Comparison of ENCODE assay signal across 15 cellular contexts in the genomic region with DNA sequence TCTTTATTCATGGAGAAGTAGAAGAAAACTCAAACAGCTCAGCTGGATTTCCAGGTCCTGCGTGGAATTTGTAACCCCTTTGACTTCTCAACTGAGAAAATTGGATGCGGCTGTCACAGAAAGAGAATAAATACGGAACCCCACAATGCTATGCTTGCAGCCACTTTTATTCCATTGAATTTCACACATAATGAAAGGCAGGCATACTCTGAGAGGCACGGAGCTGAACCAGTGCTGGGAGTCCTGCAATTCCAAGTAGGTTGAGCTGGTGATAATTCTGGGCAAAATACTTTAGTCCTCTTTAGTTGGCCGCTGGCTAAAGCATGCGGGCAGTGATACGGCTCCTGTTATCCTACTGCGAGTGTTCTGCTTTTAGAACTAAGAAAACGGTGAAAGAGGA. TPM values are rescaled to one million over a fixed set of nuclear protein-coding genes. Genes with fewer than 3 reads are reported as not detected.
DNase-seq lines count a peak whose midpoint lies in the region; ATAC-seq and TF ChIP-seq lines count a peak whose summit lies in the region.
"Had no signal": no experiment of that assay in that cellular context is flagged by ENCODE, and none has a peak within 500 bp of the region (broad histone marks: within the 10 kb centered on the region; RNA-seq: fewer than 3 reads in every experiment).

No MANE protein-coding gene starts in this region.

- TF ChIP-seq CTCF in AG04450 (IDR thresholded peaks at IDR 0.05; ENCODE audit: low read depth, low read length) (no peak), glutamatergic neuron (IDR thresholded peaks at IDR 0.05; ENCODE audit: partially characterized antibody, unreplicated experiment) (no peak)

- no peaks in the 10 kb centered on the region for H3K36me3 ChIP-seq in SK-N-MC (ENCODE audit: insufficient read depth, low read length)
- H3K36me3 ChIP-seq in neuron (ENCODE audit: insufficient read depth, low read length), result no peaks in the 10 kb centered on the region
- H3K36me3 ChIP-seq in MG63, result peaks cover 68% of the 10 kb centered on the region
- H3K36me3 ChIP-seq: vagina had no signal

- H3K27ac Mint-ChIP-seq in T-cell (no peak overlapping the region), glutamatergic neuron (ENCODE audit: unreplicated experiment) (no peak overlapping the region)
- H3K27ac Mint-ChIP-seq: activated CD8-positive, alpha-beta T cell treated with anti-CD3 and anti-CD28 coated beads for 36 hours; B cell; naive thymus-derived CD4-positive, alpha-beta T cell; stimulated activated naive B cell treated with anti-CD40 and anti-IgM and Interleukin-4, amounts not matched to agents 10 μg/mL and 1 μg/mL and 100 μg/mL, for 72 hours had no signal

- no peak for DNase-seq in AG04450 (ENCODE audit: low read depth, low spot score)
- DNase-seq in SK-N-MC (ENCODE audit: low read depth, low spot score), result no peak
- DNase-seq in fibroblast of gingiva (ENCODE audit: low read depth), result peak; percentile 36
- DNase-seq in T-cell, result no peak
- DNase-seq in MG63, result no peak
- DNase-seq in glutamatergic neuron, result no peak
- DNase-seq in EL, result no peak
- DNase-seq: activated CD8-positive, alpha-beta T cell treated with anti-CD3 and anti-CD28 coated beads for 36 hours; naive thymus-derived CD4-positive, alpha-beta T cell; stimulated activated naive B cell treated with anti-CD40 and anti-IgM and Interleukin-4, amounts not matched to agents 10 μg/mL and 1 μg/mL and 100 μg/mL, for 72 hours had no signal

- H3K4me1 Mint-ChIP-seq in T-cell, result peaks cover 3 to 11% (median 9%) of the 10 kb centered on the region in 3 donors
- H3K4me1 Mint-ChIP-seq in glutamatergic neuron (ENCODE audit: low read depth, unreplicated experiment), result peaks cover 18% of the 10 kb centered on the region

- POLR2A ChIA-PET in AG04450 (lab: Yijun Ruan, JAX) (interaction anchor here (1.3 kb wide), 1 partner anchor 17 kb away, joined by 4 read pairs; a partner anchor contains a TSS), T-cell (lab: Charles Lee) (interaction anchor here in 1 of 2 donors (0.6 to 0.7 kb wide), 2 partner anchors 386 to 473 kb away, joined by 3 read pairs; no protein-coding TSS in a partner anchor)

- H3K4me3 ChIP-seq in AG04450 (ENCODE audit: low read depth, low read length), result peak overlapping the region; percentile 37
- H3K4me3 ChIP-seq in SK-N-MC, result no peak overlapping the region
- peak overlapping the region; percentile 4 for H3K4me3 ChIP-seq in neuron (ENCODE audit: low read length)
- H3K4me3 ChIP-seq in MG63, result no peak overlapping the region
- H3K4me3 ChIP-seq: skin epidermis, vagina had no signal

- peaks cover 0 to 4% of the 10 kb centered on the region in 2 donors for H3K27me3 Mint-ChIP-seq in T-cell
- no peaks in the 10 kb centered on the region for H3K27me3 Mint-ChIP-seq in glutamatergic neuron (ENCODE audit: unreplicated experiment)

- H2AFZ ChIP-seq in neuron (ENCODE audit: low read depth, low read length), result peak overlapping the region; percentile 27

- peak overlapping the region; percentile 8 for H3K9ac ChIP-seq in SK-N-MC (ENCODE audit: insufficient read length)

- H3K36me3 Mint-ChIP-seq in T-cell, result no peaks in the 10 kb centered on the region
- H3K36me3 Mint-ChIP-seq in glutamatergic neuron (ENCODE audit: unreplicated experiment), result no peaks in the 10 kb centered on the region
- H3K36me3 Mint-ChIP-seq: naive thymus-derived CD4-positive, alpha-beta T cell; stimulated activated naive B cell treated with anti-CD40 and anti-IgM and Interleukin-4, amounts not matched to agents 10 μg/mL and 1 μg/mL and 100 μg/mL, for 72 hours had no signal

- CTCF ChIA-PET in AG04450 (lab: Charles Lee) (interaction anchor here (1.8 to 2.3 kb wide), 3 partner anchors 23 to 328 kb away, joined by 5 to 19 read pairs (median 5); no protein-coding TSS in a partner anchor), T-cell (lab: Charles Lee) (interaction anchor here (0.5 to 1.3 kb wide), 3 partner anchors 9 to 494 kb away, joined by 3 to 4 read pairs (median 3); no protein-coding TSS in a partner anchor)

- no peak overlapping the region for H3K4me3 Mint-ChIP-seq in T-cell
- H3K4me3 Mint-ChIP-seq in glutamatergic neuron (ENCODE audit: unreplicated experiment), result no peak overlapping the region
- H3K4me3 Mint-ChIP-seq: activated CD8-positive, alpha-beta T cell treated with anti-CD3 and anti-CD28 coated beads for 36 hours; B cell; naive thymus-derived CD4-positive, alpha-beta T cell; stimulated activated naive B cell treated with anti-CD40 and anti-IgM and Interleukin-4, amounts not matched to agents 10 μg/mL and 1 μg/mL and 100 μg/mL, for 72 hours had no signal

- no peak for ATAC-seq in T-cell (replicated peaks in 1 of 4)
- ATAC-seq: activated CD8-positive, alpha-beta T cell treated with anti-CD3 and anti-CD28 coated beads for 36 hours; naive thymus-derived CD4-positive, alpha-beta T cell; stimulated activated naive B cell treated with anti-CD40 and anti-IgM and Interleukin-4, amounts not matched to agents 10 μg/mL and 1 μg/mL and 100 μg/mL, for 72 hours had no signal

- peak overlapping the region; percentile 75 for H3K27ac ChIP-seq in AG04450 (ENCODE audit: low read depth, low read length)
- H3K27ac ChIP-seq in SK-N-MC, result no peak overlapping the region
- H3K27ac ChIP-seq: vagina had no signal

- no peaks in the 10 kb centered on the region for H3K9me3 ChIP-seq in AG04450 (ENCODE audit: control insufficient read depth, insufficient read depth, low read length)
- H3K9me3 ChIP-seq in SK-N-MC (ENCODE audit: low read depth, low read length), result no peaks in the 10 kb centered on the region
- no peaks in the 10 kb centered on the region for H3K9me3 ChIP-seq in neuron (ENCODE audit: low read length)
- H3K9me3 ChIP-seq in MG63, result no peaks in the 10 kb centered on the region
- H3K9me3 ChIP-seq: vagina had no signal

- no peaks in the 10 kb centered on the region for H3K27me3 ChIP-seq in AG04450 (ENCODE audit: control insufficient read depth, insufficient read depth, low read length)
- peaks cover 2% of the 10 kb centered on the region for H3K27me3 ChIP-seq in neuron (ENCODE audit: insufficient read depth, low read length)
- no peaks in the 10 kb centered on the region for H3K27me3 ChIP-seq in MG63
- H3K27me3 ChIP-seq: vagina had no signal

- no peaks in the 10 kb centered on the region for H3K9me3 Mint-ChIP-seq in T-cell
- H3K9me3 Mint-ChIP-seq in glutamatergic neuron (ENCODE audit: unreplicated experiment), result peaks cover 2% of the 10 kb centered on the region
- H3K9me3 Mint-ChIP-seq: activated CD8-positive, alpha-beta T cell treated with anti-CD3 and anti-CD28 coated beads for 36 hours; naive thymus-derived CD4-positive, alpha-beta T cell; stimulated activated naive B cell treated with anti-CD40 and anti-IgM and Interleukin-4, amounts not matched to agents 10 μg/mL and 1 μg/mL and 100 μg/mL, for 72 hours had no signal

- H3K4me1 ChIP-seq in neuron (ENCODE audit: insufficient read depth, low read length), result peaks cover 19% of the 10 kb centered on the region

RNA-seq across cellular contexts. Expression of a gene that starts 16.8 kb away (rescaled TPM):
- polyA plus RNA-seq in AG04450 (2011; rRNA removed), result 22.2 and 25.2 TPM in 2 replicates
- polyA minus RNA-seq in AG04450 (2011; rRNA and poly(A)+ RNA removed), result 24.5 and 31.0 TPM in 2 replicates
- total RNA-seq in T-cell (under 1 TPM in 1 of 5 donors, not detected in 4; 0.20 TPM), glutamatergic neuron (ENCODE audit: unreplicated experiment) (16.3 TPM)
- 208 and 341 TPM in 2 replicates for total RNA-seq in MG63 (2014; rRNA removed; shearing (Covaris generic); ENCODE audit: low replicate concordance)
- total RNA-seq: activated CD8-positive, alpha-beta T cell treated with anti-CD3 and anti-CD28 coated beads for 36 hours; endothelial cell of umbilical vein had no signal
- polyA plus RNA-seq: endothelial cell of umbilical vein; naive thymus-derived CD4-positive, alpha-beta T cell had no signal

RNA-seq across cellular contexts. Expression of a gene that starts 17.8 kb away (rescaled TPM):
- polyA plus RNA-seq in AG04450 (2011; rRNA removed), result 3.2 and 4.8 TPM in 2 replicates
- 7.8 and 7.9 TPM in 2 replicates for polyA minus RNA-seq in AG04450 (2011; rRNA and poly(A)+ RNA removed)
- total RNA-seq in T-cell, result 10 to 100 TPM; 27.3 to 48.7 (median 42.5) TPM
- total RNA-seq in MG63 (2014; rRNA removed; shearing (Covaris generic); ENCODE audit: low replicate concordance), result 9.1 and 11.9 TPM in 2 replicates
- total RNA-seq in glutamatergic neuron (ENCODE audit: unreplicated experiment), result 28.8 TPM

Comparison
In these comparisons a context has a peak if more than half of its experiments do, and no peak if none do; other contexts are left out.
1. H3K4me3 ChIP-seq: peak in AG04450 (single experiment) and neuron (single experiment); none in SK-N-MC (single experiment) and MG63 (single experiment).
2. RNA of a gene that starts 16.8 kb away (total RNA-seq): 208 to 341 TPM in MG63; 16.3 TPM in glutamatergic neuron (single experiment) and 0.20 TPM in T-cell; every median in the first group is over 10 times any median in the second.